12 cellular contexts compared by ENCODE assay signal in the genomic region with DNA sequence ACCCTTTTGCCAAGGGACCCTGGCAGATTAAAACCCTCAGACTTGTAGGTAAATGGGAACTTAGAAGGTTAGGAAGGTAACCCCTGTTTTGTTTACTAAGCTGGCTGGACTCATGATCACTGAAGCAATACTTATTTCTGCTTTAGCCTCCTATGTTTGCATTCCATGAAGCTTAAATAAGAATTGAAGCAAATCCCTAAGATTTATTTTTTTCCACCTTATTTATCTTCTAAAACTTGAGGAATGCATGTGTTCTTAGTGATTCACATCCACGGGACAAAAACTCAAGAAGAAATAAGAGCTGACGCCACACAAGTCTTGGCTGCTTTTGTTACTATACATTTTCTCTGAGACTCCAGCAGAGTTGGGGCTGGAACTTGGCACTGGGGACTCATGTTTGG. TPM values are rescaled to one million over a fixed set of nuclear protein-coding genes. Genes with fewer than 3 reads are reported as not detected.
DNase-seq lines count a peak whose midpoint lies in the region; ATAC-seq and TF ChIP-seq lines count a peak whose summit lies in the region.
"Had no signal": no experiment of that assay in that cellular context is flagged by ENCODE, and none has a peak within 500 bp of the region (broad histone marks: within the 10 kb centered on the region; RNA-seq: fewer than 3 reads in every experiment).

No MANE protein-coding gene starts in this region.

- no peaks in the 10 kb centered on the region for H3K36me3 Mint-ChIP-seq in activated naive CD8-positive, alpha-beta T cell
- peaks cover 17% of the 10 kb centered on the region for H3K36me3 Mint-ChIP-seq in activated naive CD8-positive, alpha-beta T cell treated with anti-CD3 and anti-CD28 coated beads, Interleukin-2, amount 50 U/mL, for 24 hours (ENCODE audit: low read depth)
- H3K36me3 Mint-ChIP-seq: activated naive CD4-positive, alpha-beta T cell treated with anti-CD3 and anti-CD28 coated beads, Interleukin-2, amount 50 U/mL, for 72 hours had no signal

- no peak overlapping the region for H3K4me3 ChIP-seq in astrocyte of the cerebellum (ENCODE audit: low read depth, low read length)
- no peak overlapping the region for H3K4me3 ChIP-seq in foreskin fibroblast (ENCODE audit: low read depth in 1 of 2, low read length in 2 of 2)
- H3K4me3 ChIP-seq: lower lobe of right lung, transverse colon had no signal

- intact Hi-C loops in left colon (cut with DNase I, micrococcal nuclease): no loop called here

- no peaks in the 10 kb centered on the region for H3K9me3 Mint-ChIP-seq in activated naive CD8-positive, alpha-beta T cell (ENCODE audit: low read depth)
- H3K9me3 Mint-ChIP-seq in activated naive CD8-positive, alpha-beta T cell treated with anti-CD3 and anti-CD28 coated beads, Interleukin-2, amount 50 U/mL, for 24 hours: no peaks in the 10 kb centered on the region
- H3K9me3 Mint-ChIP-seq: activated naive CD4-positive, alpha-beta T cell treated with anti-CD3 and anti-CD28 coated beads, Interleukin-2, amount 50 U/mL, for 72 hours had no signal

- peaks cover 5% of the 10 kb centered on the region for H3K4me1 Mint-ChIP-seq in activated naive CD8-positive, alpha-beta T cell (ENCODE audit: low read depth)
- H3K4me1 Mint-ChIP-seq in activated naive CD8-positive, alpha-beta T cell treated with anti-CD3 and anti-CD28 coated beads, Interleukin-2, amount 50 U/mL, for 24 hours: no peaks in the 10 kb centered on the region

- peak overlapping the region; percentile 10 for H3K27ac Mint-ChIP-seq in activated naive CD8-positive, alpha-beta T cell
- no peak overlapping the region for H3K27ac Mint-ChIP-seq in activated naive CD8-positive, alpha-beta T cell treated with anti-CD3 and anti-CD28 coated beads, Interleukin-2, amount 50 U/mL, for 24 hours

- H3K27me3 Mint-ChIP-seq in activated naive CD8-positive, alpha-beta T cell: no peaks in the 10 kb centered on the region
- H3K27me3 Mint-ChIP-seq in activated naive CD8-positive, alpha-beta T cell treated with anti-CD3 and anti-CD28 coated beads, Interleukin-2, amount 50 U/mL, for 24 hours: no peaks in the 10 kb centered on the region

- ATAC-seq in activated naive CD8-positive, alpha-beta T cell treated with anti-CD3 and anti-CD28 coated beads, Interleukin-2, amount 50 U/mL, for 24 hours: no peak
- no peak for ATAC-seq in left colon
- ATAC-seq: activated naive CD4-positive, alpha-beta T cell treated with anti-CD3 and anti-CD28 coated beads, Interleukin-2, amount 50 U/mL, for 72 hours; lower lobe of right lung had no signal

- no peak overlapping the region for H3K4me3 Mint-ChIP-seq in activated naive CD8-positive, alpha-beta T cell
- H3K4me3 Mint-ChIP-seq in activated naive CD8-positive, alpha-beta T cell treated with anti-CD3 and anti-CD28 coated beads, Interleukin-2, amount 50 U/mL, for 24 hours: no peak overlapping the region

- no peak for DNase-seq in activated naive CD8-positive, alpha-beta T cell treated with anti-CD3 and anti-CD28 coated beads, Interleukin-2, amount 50 U/mL, for 24 hours
- DNase-seq in astrocyte of the cerebellum (ENCODE audit: low read depth) (peak; percentile 81), foreskin fibroblast (peak; percentile 63 to 82), stromal cell of bone marrow (ENCODE audit: low read depth) (peak; percentile 6), SIG-M5 treated with dmso at 0.1 percent for 504 hours (lab: John Stamatoyannopoulos, UW; ENCODE audit: unreplicated experiment) (no peak), NCI-H2227 treated with DMSO at 0.1 percent for 48 hours (lab: John Stamatoyannopoulos, UW) (no peak), left colon (no peak)
- DNase-seq: lower lobe of right lung, occipital lobe, transverse colon had no signal

- in situ Hi-C loops in astrocyte of the cerebellum (cut with HindIII; ENCODE audit: low sequenced_read_pairs): no loop called here

- TF ChIP-seq CTCF in astrocyte of the cerebellum (IDR thresholded peaks at IDR 0.05; ENCODE audit: low read depth, low read length, missing control alignments): no peak
- no peak for TF ChIP-seq CTCF in foreskin fibroblast (IDR thresholded peaks at IDR 0.05; ENCODE audit: low read depth, low read length)

RNA-seq across cellular contexts. Expression of a gene that starts 35.5 kb away (rescaled TPM):
- total RNA-seq in left colon: 10 to 100 TPM in 1 of 2 donors, 1 to 10 TPM in 1; 9.2 to 11.5 TPM

RNA-seq across cellular contexts. Expression of a gene that starts 40.9 kb away (rescaled TPM):
- total RNA-seq in left colon: 1 to 10 TPM; 1.3 to 1.4 TPM

RNA-seq across cellular contexts. Expression of a gene that starts 41.0 kb away (rescaled TPM):
- total RNA-seq in left colon: not detected
- total RNA-seq: lower lobe of right lung, occipital lobe, transverse colon had no signal

Comparison
In these comparisons a context has a peak if more than half of its experiments do, and no peak if none do; other contexts are left out.
1. DNase-seq: peak in astrocyte of the cerebellum (single experiment), foreskin fibroblast (2 of 2) and stromal cell of bone marrow (single experiment); none in activated naive CD8-positive, alpha-beta T cell treated with anti-CD3 and anti-CD28 coated beads, Interleukin-2, amount 50 U/mL, for 24 hours (single experiment), SIG-M5 treated with dmso at 0.1 percent for 504 hours (single experiment), NCI-H2227 treated with DMSO at 0.1 percent for 48 hours (single experiment) and left colon (0 of 2).